In the genomic region with DNA sequence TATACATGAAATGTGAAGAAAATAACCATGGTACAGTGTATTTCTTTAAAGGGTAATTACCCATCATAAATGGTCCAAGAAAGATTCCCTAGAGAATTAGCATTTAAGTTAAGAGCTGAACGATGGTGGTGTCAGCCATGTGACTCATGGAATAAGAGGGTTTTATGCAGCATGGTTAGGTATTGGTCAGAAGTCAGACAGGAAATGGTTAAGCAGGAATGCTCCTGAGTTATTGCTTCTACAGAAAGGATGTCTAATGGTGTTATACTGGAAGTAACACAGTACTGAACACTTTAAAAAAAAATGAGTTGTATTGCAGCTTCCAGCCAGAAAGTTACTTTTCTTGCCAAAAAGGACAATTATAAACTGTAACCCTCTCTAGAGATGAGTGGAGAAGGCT, we compare ENCODE assay signal across 18 cellular contexts.
DNase-seq lines count a peak whose midpoint lies in the region; ATAC-seq lines count a peak whose summit lies in the region.
"Had no signal": no experiment of that assay in that cellular context is flagged by ENCODE, and none has a peak within 500 bp of the region (broad histone marks: within the 10 kb centered on the region; RNA-seq: fewer than 3 reads in every experiment).

No MANE protein-coding gene starts in this region.

- no peak overlapping the region for H3K4me3 ChIP-seq in ACC112 (ENCODE audit: low read depth, low read length)
- H3K4me3 ChIP-seq: BLaER1 treated with 17β-estradiol and CSF1 and Interleukin-3, amounts not matched to agents 10 nM and 100 nM; gastrocnemius medialis; mucosa of descending colon; thoracic aorta had no signal

- H2AFZ ChIP-seq in ACC112 (ENCODE audit: low read length, unreplicated experiment) = peak overlapping the region; percentile 33

- H3K36me3 ChIP-seq in ACC112 (ENCODE audit: insufficient read depth, low read length) = no peaks in the 10 kb centered on the region
- H3K36me3 ChIP-seq: BLaER1 treated with 17β-estradiol and CSF1 and Interleukin-3, amounts not matched to agents 10 nM and 100 nM; gastrocnemius medialis; thoracic aorta had no signal

- H3K27ac ChIP-seq in ACC112 (ENCODE audit: low read depth, low read length) = no peak overlapping the region
- H3K27ac ChIP-seq: BLaER1 treated with 17β-estradiol and CSF1 and Interleukin-3, amounts not matched to agents 10 nM and 100 nM; gastrocnemius medialis; thoracic aorta had no signal

- H3K79me2 ChIP-seq in ACC112 (ENCODE audit: control insufficient read depth, insufficient read depth, low read length, unreplicated experiment) = no peaks in the 10 kb centered on the region

- no peaks in the 10 kb centered on the region for H3K27me3 ChIP-seq in ACC112 (ENCODE audit: insufficient read depth, low read length)
- H3K27me3 ChIP-seq: BLaER1 treated with 17β-estradiol and CSF1 and Interleukin-3, amounts not matched to agents 10 nM and 100 nM; gastrocnemius medialis had no signal

- ATAC-seq in GM21360 (IDR thresholded peaks at IDR 0.05; ENCODE audit: unreplicated experiment) (no peak), GM18858 (IDR thresholded peaks at IDR 0.05; ENCODE audit: unreplicated experiment) (no peak), GM18520 (IDR thresholded peaks at IDR 0.05; ENCODE audit: unreplicated experiment) (no peak)
- ATAC-seq: gastrocnemius medialis, mucosa of descending colon had no signal

- H3K4me1 ChIP-seq in ACC112 (ENCODE audit: control insufficient read depth, insufficient read depth, low read length, unreplicated experiment) = peaks cover 13% of the 10 kb centered on the region
- H3K4me1 ChIP-seq: BLaER1 treated with 17β-estradiol and CSF1 and Interleukin-3, amounts not matched to agents 10 nM and 100 nM; gastrocnemius medialis had no signal

- DNase-seq in HCEC 1CT (peak; percentile 81), amniotic epithelial cell (ENCODE audit: low read depth) (peak; percentile 55), hepatic stellate cell (ENCODE audit: low spot score) (peak; percentile 2), AG20443 (ENCODE audit: low spot score) (no peak)
- DNase-seq: activated CD4-positive, alpha-beta T cell treated with anti-CD3 and anti-CD28 coated beads, Interleukin-2, amount 10 ng/mL, durations not matched to agents 7 days and 5 days; activated T-cell treated with anti-CD3 and anti-CD28 coated beads, Interleukin-2, amount 50 U/mL, for 1 hour; DND-41; gastrocnemius medialis; KBM-7; mucosa of descending colon; NCI-H1417 treated with DMSO at 0.1 percent for 48 hours; posterior cingulate gyrus had no signal
